Comparison of ENCODE assay signal across 25 cellular contexts in the genomic region with DNA sequence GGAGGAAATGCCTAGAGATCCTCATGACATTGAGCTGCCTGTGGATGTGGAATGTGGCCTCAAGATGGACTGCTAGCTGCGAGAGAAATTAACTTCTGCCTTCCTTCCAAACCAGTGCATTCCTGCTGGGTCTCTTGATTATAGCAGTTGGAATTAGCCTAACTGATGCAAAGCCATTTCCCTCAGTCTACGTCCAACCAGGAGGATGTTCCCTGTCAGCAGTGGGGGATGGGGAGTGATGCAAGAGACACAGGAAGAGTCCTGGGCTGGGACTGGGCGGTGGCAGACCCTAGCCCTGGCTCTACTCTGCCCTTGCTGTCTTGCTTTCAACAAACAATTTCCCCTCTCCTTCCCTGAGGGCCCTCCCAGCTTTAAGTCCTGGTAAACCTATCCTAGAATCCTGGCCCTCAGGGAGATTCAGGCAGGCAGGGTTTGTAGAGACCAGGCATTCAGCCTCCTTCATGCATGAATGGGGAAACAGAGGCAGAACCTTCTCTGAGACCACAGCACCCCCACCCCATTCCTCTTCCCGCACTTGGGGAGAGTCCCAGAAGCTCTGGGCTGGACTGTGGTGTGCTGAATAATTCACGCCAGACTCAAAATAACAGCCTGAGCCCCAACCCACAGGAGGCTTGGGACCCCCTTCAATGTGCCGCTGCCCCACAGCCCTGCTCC. TPM values are rescaled to one million over a fixed set of nuclear protein-coding genes. Genes with fewer than 3 reads are reported as not detected.
DNase-seq lines count a peak whose midpoint lies in the region; ATAC-seq, FAIRE-seq and TF ChIP-seq lines count a peak whose summit lies in the region.
"Had no signal": no experiment of that assay in that cellular context is flagged by ENCODE, and none has a peak within 500 bp of the region (broad histone marks: within the 10 kb centered on the region; RNA-seq: fewer than 3 reads in every experiment).

No MANE protein-coding gene starts in this region.

- H2BK5ac ChIP-seq in H9 (ENCODE audit: insufficient read length, low read length), result no peak overlapping the region
- no peak overlapping the region for H2BK5ac ChIP-seq in H1 (ENCODE audit: low read depth, low read length)
- no peak overlapping the region for H2BK5ac ChIP-seq in mesendoderm (ENCODE audit: low read length)

- peak; percentile 55 for DNase-seq in EH (ENCODE audit: low read depth)
- DNase-seq in H9, result no peak
- DNase-seq in H1 (ENCODE audit: low read depth in 1 of 2, low spot score in 2 of 2), result no peak
- peak; percentile 70 for DNase-seq in mesendoderm
- DNase-seq in MG63, result no peak
- DNase-seq in activated T-cell treated with anti-CD3 and anti-CD28 coated beads, Interleukin-2, amount 50 U/mL, for 24 hours, result no peak
- DNase-seq in activated CD8-positive, alpha-beta memory T cell treated with anti-CD3 and anti-CD28 coated beads, Interleukin-2, amount 50 U/mL, for 48 hours, result no peak
- DNase-seq: Calu3; CD8-positive, alpha-beta memory T cell; DMS153; GDM1; GM23248; KBM-7; NCI-H1092; NCI-H1436; NCI-H187 treated with DMSO at 0.1 percent for 48 hours; NCI-H510A treated with DMSO at 0.1 percent for 48 hours; NCI-H748 treated with DMSO at 0.1 percent for 48 hours; PC-9; RPMI8226; SHP77; SW 1271 had no signal

- no peak overlapping the region for H4K5ac ChIP-seq in H9 (ENCODE audit: insufficient read length, low read depth, low read length)
- no peak overlapping the region for H4K5ac ChIP-seq in H1 (ENCODE audit: insufficient read length, low read depth, low read length)
- H4K5ac ChIP-seq in mesendoderm (ENCODE audit: low read length), result no peak overlapping the region

- FAIRE-seq in H1 (lab: Jason Lieb, UNC), result no peak

- H3K18ac ChIP-seq in H9 (ENCODE audit: insufficient read length, low read depth, low read length) (no peak overlapping the region), H1 (ENCODE audit: extremely low read depth, low read length) (no peak overlapping the region), mesendoderm (ENCODE audit: low read length) (peak overlapping the region; percentile 1)

- H2BK12ac ChIP-seq in H9 (ENCODE audit: insufficient read length, low read depth, low read length) (no peak overlapping the region), H1 (ENCODE audit: low read depth, low read length) (peak overlapping the region; percentile 2; the same call in 1 of the 2 replicates)

- ATAC-seq in GM18907 (IDR thresholded peaks at IDR 0.05; ENCODE audit: unreplicated experiment), result no peak

- POLR2A ChIA-PET in H1 (lab: Charles Lee; ENCODE audit: partially characterized antibody), result interaction anchor here (1.2 kb wide), 1 partner anchor 11 kb away, joined by 3 read pairs; no protein-coding TSS in a partner anchor

- H4K20me1 ChIP-seq in H9 (ENCODE audit: control insufficient read depth, insufficient read depth, insufficient read length) (no peaks in the 10 kb centered on the region), H1 (replicated peaks in 1 of 2; ENCODE audit: control insufficient read depth in 1 of 2, insufficient read depth in 2 of 2, low read length in 2 of 2) (no peaks in the 10 kb centered on the region)

- H4K91ac ChIP-seq in H9 (ENCODE audit: insufficient read length, low read depth, low read length) (no peak overlapping the region), H1 (replicated peaks; ENCODE audit: insufficient read length, low read length) (no peak overlapping the region)

- H3K27me3 ChIP-seq in H9 (ENCODE audit: insufficient read depth, low read length) (no peaks in the 10 kb centered on the region), H1 (replicated peaks in 1 of 4; ENCODE audit: control insufficient read depth in 3 of 4, extremely low read depth in 1 of 4, insufficient read depth in 3 of 4, low read length in 3 of 4) (no peaks in the 10 kb centered on the region), mesendoderm (ENCODE audit: insufficient read depth, low read length, poor library complexity) (no peaks in the 10 kb centered on the region), MG63 (peaks cover 3% of the 10 kb centered on the region; the same call in 1 of the 2 replicates)

- H3K23me2 ChIP-seq in H9 (ENCODE audit: insufficient read length, low read depth, low read length, poor library complexity, severe bottlenecking) (no peaks in the 10 kb centered on the region), H1 (ENCODE audit: low read depth, low read length) (no peaks in the 10 kb centered on the region)

- H3K27ac ChIP-seq in H9 (ENCODE audit: insufficient read length, low read depth, low read length), result no peak overlapping the region
- H3K27ac ChIP-seq in H1 (ENCODE audit: low read depth, low read length), result no peak overlapping the region
- H3K27ac ChIP-seq in mesendoderm (ENCODE audit: low read depth, low read length), result no peak overlapping the region
- H3K27ac ChIP-seq: C4-2B, GM23248, PC-9, SK-N-MC had no signal

- TF ChIP-seq POLR2A in H1 (IDR thresholded peaks at IDR 0.05; ENCODE audit: control extremely low read depth in 1 of 2, low read depth in 2 of 2, low read length in 2 of 2), result no peak

- no peak overlapping the region for H3K23ac ChIP-seq in H9 (ENCODE audit: insufficient read length, low read depth, low read length)
- H3K23ac ChIP-seq in H1 (ENCODE audit: insufficient read length), result no peak overlapping the region
- H3K23ac ChIP-seq in mesendoderm (ENCODE audit: low read length), result no peak overlapping the region

- no peak overlapping the region for H2BK15ac ChIP-seq in H9 (ENCODE audit: low read depth, low read length)
- H2BK15ac ChIP-seq in H1 (ENCODE audit: low read length), result no peak overlapping the region
- H2BK15ac ChIP-seq in mesendoderm (replicated peaks; ENCODE audit: low read depth), result no peak overlapping the region

- no peaks in the 10 kb centered on the region for H3K9me3 ChIP-seq in H9 (ENCODE audit: control insufficient read depth, low read depth, low read length)
- no peaks in the 10 kb centered on the region; a peak in 1 of 4 replicates for H3K9me3 ChIP-seq in H1 (ENCODE audit: insufficient read depth in 2 of 2, low read depth in 1 of 2, low read length in 1 of 2)
- H3K9me3 ChIP-seq in MG63, result peaks cover 10% of the 10 kb centered on the region

- H3K36me3 ChIP-seq in H1 (ENCODE audit: control insufficient read depth in 2 of 4, insufficient read depth in 4 of 4, low read length in 3 of 4) (no peaks in the 10 kb centered on the region), mesendoderm (ENCODE audit: control insufficient read depth, insufficient read depth, low read length) (no peaks in the 10 kb centered on the region), MG63 (no peaks in the 10 kb centered on the region)

- no peak overlapping the region for H3T11ph ChIP-seq in H9 (ENCODE audit: low read length)

- H2AFZ ChIP-seq in H9 (ENCODE audit: low read length), result no peak overlapping the region
- peak overlapping the region; percentile 26 for H2AFZ ChIP-seq in H1 (ENCODE audit: low read length)
- H2AFZ ChIP-seq: GM23248, PC-9 had no signal

- H3K4me1 ChIP-seq in H9 (ENCODE audit: insufficient read depth, low read length) (peaks cover 13% of the 10 kb centered on the region), H1 (replicated peaks in 1 of 4; ENCODE audit: control insufficient read depth in 3 of 4, insufficient read depth in 4 of 4, low read length in 3 of 4) (peaks cover 3 to 22% (median 12%) of the 10 kb centered on the region in 4 experiments), mesendoderm (ENCODE audit: control insufficient read depth, low read depth, low read length) (peaks cover 10% of the 10 kb centered on the region)

- H3K4ac ChIP-seq in H9 (ENCODE audit: low read depth, low read length) (no peak overlapping the region), H1 (replicated peaks; ENCODE audit: insufficient read length, low read depth, low read length) (no peak overlapping the region), mesendoderm (ENCODE audit: low read depth, low read length) (no peak overlapping the region)

- H3K4me3 Mint-ChIP-seq in H9, result no peak overlapping the region
- no peak overlapping the region for H3K4me3 Mint-ChIP-seq in activated T-cell treated with anti-CD3 and anti-CD28 coated beads, Interleukin-2, amount 50 U/mL, for 24 hours
- H3K4me3 Mint-ChIP-seq: CD8-positive, alpha-beta memory T cell had no signal

- peak overlapping the region in 2 of 3 experiments; percentile 29 to 78; a peak in 2 of 7 replicates for H3K27ac Mint-ChIP-seq in H9
- H3K27ac Mint-ChIP-seq in activated T-cell treated with anti-CD3 and anti-CD28 coated beads, Interleukin-2, amount 50 U/mL, for 24 hours, result no peak overlapping the region
- H3K27ac Mint-ChIP-seq: CD8-positive, alpha-beta memory T cell had no signal

- H3K4me3 ChIP-seq in H1 (ENCODE audit: extremely low read depth in 1 of 4, insufficient read depth in 2 of 4, low read depth in 3 of 4, low read length in 4 of 4) (no peak overlapping the region), mesendoderm (ENCODE audit: low read length) (no peak overlapping the region), MG63 (no peak overlapping the region)
- H3K4me3 ChIP-seq: GM23248, PC-9, SK-N-MC had no signal

- no peak overlapping the region for H2BK120ac ChIP-seq in H9 (ENCODE audit: low read depth, low read length, poor library complexity, severe bottlenecking)
- H2BK120ac ChIP-seq in H1 (replicated peaks; ENCODE audit: low read depth, low read length), result no peak overlapping the region
- no peak overlapping the region for H2BK120ac ChIP-seq in mesendoderm (ENCODE audit: low read depth, low read length)

- TF ChIP-seq CTCF in H9 (conservative IDR thresholded peaks at IDR 0.05) (no peak), H1 (IDR thresholded peaks at IDR 0.05; ENCODE audit: control extremely low read depth in 1 of 3, insufficient read depth in 1 of 3, low read depth in 1 of 3, low read length in 3 of 3) (no peak)

- H3K4me1 Mint-ChIP-seq in H9, result peaks cover 59 to 63% of the 10 kb centered on the region in 2 experiments
- H3K4me1 Mint-ChIP-seq in activated T-cell treated with anti-CD3 and anti-CD28 coated beads, Interleukin-2, amount 50 U/mL, for 24 hours (ENCODE audit: low read depth), result no peaks in the 10 kb centered on the region
- H3K4me1 Mint-ChIP-seq: CD8-positive, alpha-beta memory T cell had no signal

- TF ChIP-seq RAD21 in H1 (IDR thresholded peaks at IDR 0.05 in 1 of 2, conservative IDR thresholded peaks at IDR 0.05 in 1 of 2; ENCODE audit: low read depth in 2 of 2, low read length in 2 of 2), result no peak

- no peak overlapping the region for H3K4me2 ChIP-seq in H9 (ENCODE audit: insufficient read depth, insufficient read length, low read length)
- no peak overlapping the region for H3K4me2 ChIP-seq in H1 (ENCODE audit: insufficient read depth in 1 of 2, low read depth in 2 of 2, low read length in 2 of 2)
- no peak overlapping the region for H3K4me2 ChIP-seq in mesendoderm (ENCODE audit: low read length)
- H3K4me2 ChIP-seq: PC-9 had no signal

- H3K9ac ChIP-seq in H9 (ENCODE audit: extremely low read depth, insufficient read length, low read length), result no peak overlapping the region
- no peak overlapping the region for H3K9ac ChIP-seq in H1 (replicated peaks in 1 of 4; ENCODE audit: extremely low read depth in 1 of 4, low read depth in 3 of 4, low read length in 3 of 4)
- H3K9ac ChIP-seq in mesendoderm (ENCODE audit: low read length), result no peak overlapping the region
- H3K9ac ChIP-seq: GM23248 had no signal

- H3K79me1 ChIP-seq in H9 (ENCODE audit: insufficient read depth, low read depth, low read length, poor library complexity, severe bottlenecking) (no peaks in the 10 kb centered on the region), H1 (ENCODE audit: low read depth, low read length) (no peaks in the 10 kb centered on the region), mesendoderm (ENCODE audit: low read length) (no peaks in the 10 kb centered on the region)

- peaks cover 3% of the 10 kb centered on the region for H3K27me3 Mint-ChIP-seq in H9 (ENCODE audit: low read depth)
- H3K27me3 Mint-ChIP-seq in activated T-cell treated with anti-CD3 and anti-CD28 coated beads, Interleukin-2, amount 50 U/mL, for 24 hours, result peaks cover 54% of the 10 kb centered on the region

- H4K8ac ChIP-seq in H9 (replicated peaks; ENCODE audit: insufficient read length, low read depth, low read length), result no peak overlapping the region
- H4K8ac ChIP-seq in H1 (ENCODE audit: extremely low read depth, insufficient read depth, low read length), result no peak overlapping the region
- H4K8ac ChIP-seq in mesendoderm (ENCODE audit: low read depth, low read length), result no peak overlapping the region

- CTCF ChIA-PET in H1 (lab: Charles Lee; ENCODE audit: partially characterized antibody), result interaction anchor here (0.8 to 13.4 kb wide), 4 partner anchors 13 to 79 kb away, joined by 3 to 140 read pairs (median 4); a partner anchor contains a TSS

- H3K56ac ChIP-seq in H9 (ENCODE audit: insufficient read length, low read depth, low read length) (no peak overlapping the region), H1 (replicated peaks; ENCODE audit: insufficient read length, low read depth, low read length) (no peak overlapping the region), mesendoderm (ENCODE audit: low read length) (peak overlapping the region; percentile 19)

- no peaks in the 10 kb centered on the region for H3K79me2 ChIP-seq in H9 (ENCODE audit: insufficient read depth, low read length)
- H3K79me2 ChIP-seq in H1 (ENCODE audit: control insufficient read depth in 1 of 2, insufficient read depth in 2 of 2, low read length in 2 of 2), result no peaks in the 10 kb centered on the region
- H3K79me2 ChIP-seq in mesendoderm (ENCODE audit: control insufficient read depth, insufficient read depth, low read length), result no peaks in the 10 kb centered on the region

- TF ChIP-seq EP300 in H1 (IDR thresholded peaks at IDR 0.05; ENCODE audit: borderline replicate concordance in 1 of 2, low read depth in 2 of 2, low read length in 2 of 2), result no peak

- peaks cover 0 to 11% (median 4%) of the 10 kb centered on the region in 3 experiments; a peak in 4 of 7 replicates for H3K36me3 Mint-ChIP-seq in H9 (ENCODE audit: insufficient read depth in 1 of 3, low read depth in 3 of 3)
- H3K36me3 Mint-ChIP-seq in activated T-cell treated with anti-CD3 and anti-CD28 coated beads, Interleukin-2, amount 50 U/mL, for 24 hours (ENCODE audit: low read depth), result no peaks in the 10 kb centered on the region
- H3K36me3 Mint-ChIP-seq: CD8-positive, alpha-beta memory T cell had no signal

- WGBS in H9 (ENCODE audit: extremely low coverage, insufficient read length, low lambda C conversion rate), result no CpG with 5 or more reads among the region's 6 CpGs
- WGBS in H1 (ENCODE audit: extremely low coverage in 1 of 2, insufficient coverage in 1 of 2, insufficient read length in 1 of 2, insufficient replicate concordance in 2 of 2, low coverage in 1 of 2, low lambda C conversion rate in 2 of 2, missing lambda C conversion rate in 1 of 2), 2 experiments, result 78% methylated on average over 6 of the region's 6 CpGs; no CpG with 5 or more reads in 1 of the 2 experiments
- WGBS in mesendoderm (ENCODE audit: extremely low coverage, insufficient coverage, low lambda C conversion rate), result no CpG with 5 or more reads among the region's 6 CpGs

- H3K14ac ChIP-seq in H9 (ENCODE audit: insufficient read depth, low read length) (no peak overlapping the region), H1 (ENCODE audit: insufficient read length) (no peak overlapping the region)

- no peak overlapping the region for H2BK20ac ChIP-seq in H9 (ENCODE audit: low read depth, low read length, poor library complexity, severe bottlenecking)
- peak overlapping the region; percentile 25; the same call in 1 of the 2 replicates for H2BK20ac ChIP-seq in H1 (ENCODE audit: low read length)

- peaks cover 8 to 10% of the 10 kb centered on the region in 2 experiments; a peak in 4 of 5 replicates for H3K9me3 Mint-ChIP-seq in H9
- no peaks in the 10 kb centered on the region for H3K9me3 Mint-ChIP-seq in activated T-cell treated with anti-CD3 and anti-CD28 coated beads, Interleukin-2, amount 50 U/mL, for 24 hours

- H2AK5ac ChIP-seq in H9 (ENCODE audit: insufficient read length, low read length) (no peak overlapping the region), H1 (ENCODE audit: low read depth, low read length) (no peak overlapping the region), mesendoderm (ENCODE audit: low read length) (no peak overlapping the region)

RNA-seq across cellular contexts. Expression of a gene that starts 17.0 kb away (rescaled TPM):
- 1.3 and 1.4 TPM in 2 replicates for total RNA-seq in H9 (2021)
- total RNA-seq in H1 (2021; fragmentation: NEBNext Ultra II Directional; extraction: Animal tissue kit (Norgen Biotek cat#: 25700)), result 0.67 and 0.97 TPM in 2 replicates
- polyA plus RNA-seq in H1 (2011; rRNA removed), result 0.91 and 2.0 TPM in 2 replicates
- polyA plus RNA-seq in H1 (2011; cell fraction: cytosol; rRNA removed), result 1.5 TPM
- 1.4 TPM for polyA plus RNA-seq in H1 (2011; cell fraction: nucleus; rRNA removed)
- 0.51 to 0.98 TPM (median 0.72 TPM) in 4 replicates for polyA plus RNA-seq in H1 (2012, experiment 1 of 2)
- 0.28 TPM for polyA plus RNA-seq in H1 (2012, experiment 2 of 2)
- polyA plus RNA-seq in H1 (2013, experiment 1 of 2), result 0.36 TPM
- polyA plus RNA-seq in H1 (2013, experiment 2 of 2), result 0.42 TPM
- not detected in 2 replicates for polyA minus RNA-seq in H1 (2011; rRNA and poly(A)+ RNA removed)
- polyA minus RNA-seq in H1 (2011; cell fraction: cytosol; rRNA and poly(A)+ RNA removed), result 1.2 TPM
- 1.4 TPM for polyA minus RNA-seq in H1 (2011; cell fraction: nucleus; rRNA and poly(A)+ RNA removed)
- 0.58 TPM for polyA plus RNA-seq in mesendoderm (2013, experiment 1 of 2)
- 0.63 TPM for polyA plus RNA-seq in mesendoderm (2013, experiment 2 of 2)
- 0.54 and 0.86 TPM in 2 replicates for total RNA-seq in MG63 (2014; rRNA removed; shearing (Covaris generic); ENCODE audit: low replicate concordance)
- total RNA-seq: PC-9 had no signal
- polyA plus RNA-seq: CD8-positive, alpha-beta memory T cell had no signal

Comparison
In these comparisons a context has a peak if more than half of its experiments do, and no peak if none do; other contexts are left out.
1. DNase-seq: peak in EH (single experiment) and mesendoderm (single experiment); none in H9 (single experiment), H1 (0 of 2), MG63 (single experiment), activated T-cell treated with anti-CD3 and anti-CD28 coated beads, Interleukin-2, amount 50 U/mL, for 24 hours (single experiment) and activated CD8-positive, alpha-beta memory T cell treated with anti-CD3 and anti-CD28 coated beads, Interleukin-2, amount 50 U/mL, for 48 hours (single experiment).